15 cellular contexts compared by ENCODE assay signal in the genomic region with DNA sequence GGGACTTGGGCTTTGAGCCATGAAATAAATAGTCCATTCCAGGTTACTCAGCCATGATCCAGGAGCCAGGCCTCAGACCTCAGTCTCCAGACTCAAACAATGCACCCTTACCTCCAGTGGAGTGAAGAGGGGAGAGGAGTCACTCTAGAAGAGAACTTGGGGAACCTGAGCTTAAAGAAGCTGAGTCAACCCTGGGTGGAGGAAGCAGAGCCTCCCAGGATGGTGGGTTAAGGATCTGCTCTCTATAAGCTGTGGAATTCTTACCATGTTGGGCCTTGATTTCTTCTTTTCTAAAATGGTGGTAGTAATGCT.
DNase-seq lines count a peak whose midpoint lies in the region; ATAC-seq and TF ChIP-seq lines count a peak whose summit lies in the region.
"Had no signal": no experiment of that assay in that cellular context is flagged by ENCODE, and none has a peak within 500 bp of the region (broad histone marks: within the 10 kb centered on the region; RNA-seq: fewer than 3 reads in every experiment).

No MANE protein-coding gene starts in this region.

- H4K91ac ChIP-seq in mesenchymal stem cell (ENCODE audit: low read length) = no peak overlapping the region

- H2BK12ac ChIP-seq in mesenchymal stem cell (ENCODE audit: low read length in 2 of 2) = peak overlapping the region; percentile 18 to 45

- H2AFZ ChIP-seq in mesenchymal stem cell (ENCODE audit: low read depth, low read length) = no peak overlapping the region

- H2BK120ac ChIP-seq in mesenchymal stem cell (ENCODE audit: low read depth, low read length) = no peak overlapping the region

- H3K4ac ChIP-seq in mesenchymal stem cell (ENCODE audit: low read depth in 1 of 2, low read length in 2 of 2) = no peak overlapping the region

- peak overlapping the region; percentile 58 for H2BK5ac ChIP-seq in mesenchymal stem cell (ENCODE audit: low read depth, low read length, poor library complexity, severe bottlenecking)

- H3K9me3 ChIP-seq in mesenchymal stem cell (ENCODE audit: control insufficient read depth, low read length) (peaks cover 6% of the 10 kb centered on the region), uterus (no peaks in the 10 kb centered on the region)
- H3K9me3 ChIP-seq: colonic mucosa had no signal

- intact Hi-C loops in Calu3 (cut with micrococcal nuclease; ENCODE audit: unreplicated experiment) = no loop called here
- intact Hi-C loops in uterus (cut with DNase I; ENCODE audit: low total_unique reads) = no loop called here

- H3K36me3 ChIP-seq in mesenchymal stem cell (ENCODE audit: control insufficient read depth in 1 of 2, insufficient read depth in 2 of 2, low read depth in 1 of 2, low read length in 2 of 2) = no peaks in the 10 kb centered on the region
- H3K36me3 ChIP-seq in uterus = no peaks in the 10 kb centered on the region
- H3K36me3 ChIP-seq: colonic mucosa had no signal

- CTCF ChIA-PET in Calu3 (lab: Charles Lee) = interaction anchor here (0.6 to 1.0 kb wide), 2 partner anchors 31 to 82 kb away, joined by 3 to 4 read pairs; no protein-coding TSS in a partner anchor

- H3K14ac ChIP-seq in mesenchymal stem cell (ENCODE audit: low read length in 2 of 2) = no peak overlapping the region

- H3K9ac ChIP-seq in mesenchymal stem cell (ENCODE audit: low read length) = peak overlapping the region; percentile 39

- DNase-seq in Calu3 (no peak), mesenchymal stem cell (no peak), uterus (no peak), T1000 (lab: John Stamatoyannopoulos, UW) (no peak)
- no peak for DNase-seq in NK-92 treated with Interleukin-12 subunit alpha and Interleukin-12 subunit beta, amount 100 ng/mL, for 24 hours (lab: John Stamatoyannopoulos, UW)
- DNase-seq: activated CD4-positive, CD25-positive, alpha-beta regulatory T cell; activated naive CD8-positive, alpha-beta T cell treated with anti-CD3 and anti-CD28 coated beads, Interleukin-2, amount 10 ng/mL, durations not matched to agents 7 days and 5 days; colonic mucosa; DMS79; NCI-H1105; NCI-H526 had no signal

- H3K4me1 Mint-ChIP-seq in Calu3 (ENCODE audit: low read depth, unreplicated experiment) = peaks cover 26% of the 10 kb centered on the region

- no peak overlapping the region for H3K4me2 ChIP-seq in mesenchymal stem cell (ENCODE audit: low read length, poor library complexity, severe bottlenecking)

- peak overlapping the region; percentile 38 for H4K8ac ChIP-seq in mesenchymal stem cell (ENCODE audit: low read length)

- BruUV-seq in Calu3 (replicated peaks; lab: Mats Ljungman, UMichigan) = no TSS peak

- H3K9me3 Mint-ChIP-seq in Calu3 (ENCODE audit: low read depth, unreplicated experiment) = peaks cover 2% of the 10 kb centered on the region
- H3K9me3 Mint-ChIP-seq: activated naive CD8-positive, alpha-beta T cell treated with anti-CD3 and anti-CD28 coated beads, Interleukin-2, amount 10 ng/mL, durations not matched to agents 7 days and 5 days; IgD-negative memory B cell had no signal

- no peak overlapping the region for H3K23ac ChIP-seq in mesenchymal stem cell (ENCODE audit: low read length in 2 of 2)

- H3K27ac ChIP-seq in angular gyrus (ENCODE audit: low read depth, low read length) = peak overlapping the region; percentile 76
- peak overlapping the region; percentile 89 for H3K27ac ChIP-seq in mesenchymal stem cell (ENCODE audit: low read length, poor library complexity, severe bottlenecking)
- no peak overlapping the region for H3K27ac ChIP-seq in uterus
- H3K27ac ChIP-seq: colonic mucosa had no signal

- ATAC-seq in HG03175 (IDR thresholded peaks at IDR 0.05; ENCODE audit: unreplicated experiment) = peak; percentile 28
- no peak for ATAC-seq in HG03342 (IDR thresholded peaks at IDR 0.05; ENCODE audit: unreplicated experiment)

- TF ChIP-seq POLR2A in uterus (IDR thresholded peaks at IDR 0.05) = no peak

- H3K18ac ChIP-seq in mesenchymal stem cell (ENCODE audit: low read depth in 1 of 2, low read length in 2 of 2) = no peak overlapping the region

- H3K4me3 ChIP-seq in mesenchymal stem cell (ENCODE audit: insufficient read depth in 1 of 2, low read depth in 1 of 2, low read length in 2 of 2) (no peak overlapping the region), uterus (no peak overlapping the region)
- H3K4me3 ChIP-seq: colonic mucosa had no signal

- H3K79me1 ChIP-seq in mesenchymal stem cell (replicated peaks; ENCODE audit: low read length, poor library complexity, severe bottlenecking) = no peaks in the 10 kb centered on the region

- H3K27me3 ChIP-seq in mesenchymal stem cell (ENCODE audit: control insufficient read depth in 1 of 2, insufficient read depth in 1 of 2, low read length in 2 of 2) (no peaks in the 10 kb centered on the region), uterus (no peaks in the 10 kb centered on the region)
- H3K27me3 ChIP-seq: colonic mucosa had no signal

- H2AK5ac ChIP-seq in mesenchymal stem cell (ENCODE audit: low read length, severe bottlenecking) = peak overlapping the region; percentile 15

- no peak overlapping the region for H2BK15ac ChIP-seq in mesenchymal stem cell (ENCODE audit: low read depth, poor library complexity, severe bottlenecking)

- peak overlapping the region; percentile 54 for H3K27ac Mint-ChIP-seq in Calu3 (ENCODE audit: unreplicated experiment)
- H3K27ac Mint-ChIP-seq: activated naive CD8-positive, alpha-beta T cell treated with anti-CD3 and anti-CD28 coated beads, Interleukin-2, amount 10 ng/mL, durations not matched to agents 7 days and 5 days; IgD-negative memory B cell had no signal

- H3K36me3 Mint-ChIP-seq in Calu3 (ENCODE audit: insufficient read depth, unreplicated experiment) = no peaks in the 10 kb centered on the region
- H3K36me3 Mint-ChIP-seq: activated naive CD8-positive, alpha-beta T cell treated with anti-CD3 and anti-CD28 coated beads, Interleukin-2, amount 10 ng/mL, durations not matched to agents 7 days and 5 days; IgD-negative memory B cell had no signal

- TF ChIP-seq CTCF in Calu3 (IDR thresholded peaks at IDR 0.05; ENCODE audit: unreplicated experiment) = no peak
- no peak for TF ChIP-seq CTCF in uterus (IDR thresholded peaks at IDR 0.05)

- no peaks in the 10 kb centered on the region for H3K27me3 Mint-ChIP-seq in Calu3 (ENCODE audit: unreplicated experiment)

- peaks cover 18% of the 10 kb centered on the region for H3K4me1 ChIP-seq in mesenchymal stem cell (ENCODE audit: control insufficient read depth, insufficient read depth, low read depth, low read length)
- H3K4me1 ChIP-seq in uterus = no peaks in the 10 kb centered on the region
- H3K4me1 ChIP-seq: colonic mucosa had no signal

- H3K4me3 Mint-ChIP-seq in Calu3 (ENCODE audit: low read depth, unreplicated experiment) = no peak overlapping the region
- H3K4me3 Mint-ChIP-seq: activated naive CD8-positive, alpha-beta T cell treated with anti-CD3 and anti-CD28 coated beads, Interleukin-2, amount 10 ng/mL, durations not matched to agents 7 days and 5 days; IgD-negative memory B cell had no signal

Comparison
In these comparisons a context has a peak if more than half of its experiments do, and no peak if none do; other contexts are left out.
1. H3K27ac ChIP-seq: peak in angular gyrus (single experiment) and mesenchymal stem cell (single experiment); none in uterus (0 of 2).